14 cellular contexts compared by ENCODE assay signal in genomic region chr3:14766428-14767244, GRCh38. TPM values are rescaled to one million over a fixed set of nuclear protein-coding genes. Genes with fewer than 3 reads are reported as not detected.
"Had no signal": no experiment of that assay in that cellular context is flagged by ENCODE, and none has a peak within 500 bp of the region (broad histone marks: within the 10 kb centered on the region; RNA-seq: fewer than 3 reads in every experiment).

No MANE protein-coding gene starts in this region.

- H3K4me3 Mint-ChIP-seq: activated CD4-positive, alpha-beta T cell treated with anti-CD3 and anti-CD28 coated beads, Interleukin-2, amount 10 ng/mL, durations not matched to agents 7 days and 5 days; immature natural killer cell; neural crest cell; stimulated activated naive B cell treated with anti-CD40 and anti-IgM and Interleukin-4, amounts not matched to agents 10 μg/mL and 1 μg/mL and 100 μg/mL, for 72 hours had no signal

- H3K9me3 ChIP-seq: transverse colon had no signal

- H3K27me3 Mint-ChIP-seq: activated CD4-positive, alpha-beta T cell treated with anti-CD3 and anti-CD28 coated beads, Interleukin-2, amount 10 ng/mL, durations not matched to agents 7 days and 5 days had no signal

- DNase-seq: activated CD4-positive, alpha-beta T cell treated with anti-CD3 and anti-CD28 coated beads, Interleukin-2, amount 10 ng/mL, durations not matched to agents 7 days and 5 days; activated naive CD4-positive, alpha-beta T cell; aorta; cerebellar nuclear complex; effector CD8-positive, alpha-beta T cell; foreskin keratinocyte; immature natural killer cell; midbrain; stimulated activated CD4-positive, alpha-beta T cell treated with anti-CD3 and anti-CD28 coated beads, Interleukin-2, amount 100 ng/mL, for 48 hours; stimulated activated naive B cell treated with anti-CD40 and anti-IgM and Interleukin-4, amounts not matched to agents 10 μg/mL and 1 μg/mL and 100 μg/mL, for 72 hours; transverse colon had no signal

- H3K4me3 ChIP-seq: lung, transverse colon had no signal

- H3K36me3 ChIP-seq: transverse colon had no signal

- H3K27me3 ChIP-seq: transverse colon had no signal

- H3K36me3 Mint-ChIP-seq: immature natural killer cell; stimulated activated naive B cell treated with anti-CD40 and anti-IgM and Interleukin-4, amounts not matched to agents 10 μg/mL and 1 μg/mL and 100 μg/mL, for 72 hours had no signal

- H3K4me1 Mint-ChIP-seq: immature natural killer cell, neural crest cell had no signal

- H3K27ac Mint-ChIP-seq: activated CD4-positive, alpha-beta T cell treated with anti-CD3 and anti-CD28 coated beads, Interleukin-2, amount 10 ng/mL, durations not matched to agents 7 days and 5 days; immature natural killer cell; stimulated activated naive B cell treated with anti-CD40 and anti-IgM and Interleukin-4, amounts not matched to agents 10 μg/mL and 1 μg/mL and 100 μg/mL, for 72 hours had no signal

- H3K4me1 ChIP-seq: foreskin keratinocyte, parathyroid adenoma, transverse colon had no signal

- H3K27ac ChIP-seq: foreskin keratinocyte, parathyroid adenoma, transverse colon had no signal

- H3K9me3 Mint-ChIP-seq: activated CD4-positive, alpha-beta T cell treated with anti-CD3 and anti-CD28 coated beads, Interleukin-2, amount 10 ng/mL, durations not matched to agents 7 days and 5 days; immature natural killer cell; neural crest cell had no signal

- ATAC-seq: foreskin keratinocyte; stimulated activated naive B cell treated with anti-CD40 and anti-IgM and Interleukin-4, amounts not matched to agents 10 μg/mL and 1 μg/mL and 100 μg/mL, for 72 hours had no signal

RNA-seq across cellular contexts. Expression of gene FGD5, which starts 52.1 kb away (rescaled TPM):
- total RNA-seq: foreskin keratinocyte had no signal
